In the genomic region with DNA sequence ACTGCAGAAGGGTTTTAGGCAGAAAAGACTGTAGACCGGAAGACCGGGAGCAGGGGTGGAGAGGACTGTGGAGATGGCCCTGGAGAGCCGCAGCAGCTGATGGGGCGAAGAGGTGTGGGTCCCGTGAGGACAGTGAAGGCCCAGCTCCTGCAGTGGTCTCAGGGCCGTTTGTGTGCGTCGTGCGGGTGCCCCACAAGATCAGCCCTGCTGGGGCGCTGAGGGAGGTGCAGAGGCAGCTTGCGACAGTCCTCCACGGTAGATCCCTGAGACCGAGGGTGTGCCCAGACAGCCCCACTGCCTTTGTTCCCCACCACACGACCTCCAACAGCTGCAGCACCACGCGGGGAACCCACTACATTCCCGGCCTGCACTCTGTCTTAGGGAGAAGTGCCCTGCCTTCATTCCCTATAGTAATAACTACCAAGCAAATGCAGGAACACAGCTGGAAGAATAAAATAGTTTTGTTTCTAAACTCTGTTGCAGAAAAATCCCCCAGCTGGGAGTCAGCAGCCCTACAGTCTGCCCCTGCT, we compare ENCODE assay signal across 15 cellular contexts. TPM values are rescaled to one million over a fixed set of nuclear protein-coding genes. Genes with fewer than 3 reads are reported as not detected.
"Had no signal": no experiment of that assay in that cellular context is flagged by ENCODE, and none has a peak within 500 bp of the region (broad histone marks: within the 10 kb centered on the region; RNA-seq: fewer than 3 reads in every experiment).

No MANE protein-coding gene starts in this region.

- H3K27me3 ChIP-seq: colonic mucosa, esophagus muscularis mucosa, ovary, vagina had no signal

- H3K9me3 Mint-ChIP-seq: activated CD4-positive, alpha-beta T cell treated with anti-CD3 and anti-CD28 coated beads, Interleukin-2, amount 10 ng/mL, durations not matched to agents 7 days and 5 days; activated T-cell treated with anti-CD3 and anti-CD28 coated beads, Interleukin-2, amount 50 U/mL, for 72 hours; nephron progenitor cell; stimulated activated effector memory CD8-positive, alpha-beta T cell treated with anti-CD3 and anti-CD28 coated beads, Interleukin-12 subunit alpha, Interleukin-12 subunit beta, amount 100 ng/mL, for 72 hours had no signal

- H3K4me1 Mint-ChIP-seq: activated CD4-positive, alpha-beta T cell treated with anti-CD3 and anti-CD28 coated beads, Interleukin-2, amount 10 ng/mL, durations not matched to agents 7 days and 5 days; stimulated activated effector memory CD8-positive, alpha-beta T cell treated with anti-CD3 and anti-CD28 coated beads, Interleukin-12 subunit alpha, Interleukin-12 subunit beta, amount 100 ng/mL, for 72 hours had no signal

- H3K9me3 ChIP-seq: colonic mucosa, esophagus muscularis mucosa, ovary, vagina had no signal

- H3K27ac ChIP-seq: colonic mucosa, esophagus muscularis mucosa, ovary, vagina had no signal

- H3K27ac Mint-ChIP-seq: activated CD4-positive, alpha-beta T cell treated with anti-CD3 and anti-CD28 coated beads, Interleukin-2, amount 10 ng/mL, durations not matched to agents 7 days and 5 days; activated naive CD8-positive, alpha-beta T cell; activated T-cell treated with anti-CD3 and anti-CD28 coated beads, Interleukin-2, amount 50 U/mL, for 72 hours; nephron progenitor cell; stimulated activated effector memory CD8-positive, alpha-beta T cell treated with anti-CD3 and anti-CD28 coated beads, Interleukin-12 subunit alpha, Interleukin-12 subunit beta, amount 100 ng/mL, for 72 hours had no signal

- H3K36me3 Mint-ChIP-seq: activated naive CD8-positive, alpha-beta T cell; brain; stimulated activated effector memory CD8-positive, alpha-beta T cell treated with anti-CD3 and anti-CD28 coated beads, Interleukin-12 subunit alpha, Interleukin-12 subunit beta, amount 100 ng/mL, for 72 hours had no signal

- H3K36me3 ChIP-seq: colonic mucosa, esophagus muscularis mucosa, ovary, vagina had no signal

- ATAC-seq: activated T-cell treated with anti-CD3 and anti-CD28 coated beads, Interleukin-2, amount 50 U/mL, for 72 hours; left lobe of liver; stimulated activated effector memory CD8-positive, alpha-beta T cell treated with anti-CD3 and anti-CD28 coated beads, Interleukin-12 subunit alpha, Interleukin-12 subunit beta, amount 100 ng/mL, for 72 hours had no signal

- H3K27me3 Mint-ChIP-seq: activated CD4-positive, alpha-beta T cell treated with anti-CD3 and anti-CD28 coated beads, Interleukin-2, amount 10 ng/mL, durations not matched to agents 7 days and 5 days; activated naive CD8-positive, alpha-beta T cell had no signal

- H3K4me1 ChIP-seq: colonic mucosa, esophagus muscularis mucosa, vagina had no signal

- H3K4me3 Mint-ChIP-seq: activated CD4-positive, alpha-beta T cell treated with anti-CD3 and anti-CD28 coated beads, Interleukin-2, amount 10 ng/mL, durations not matched to agents 7 days and 5 days; activated naive CD8-positive, alpha-beta T cell; activated T-cell treated with anti-CD3 and anti-CD28 coated beads, Interleukin-2, amount 50 U/mL, for 72 hours; stimulated activated effector memory CD8-positive, alpha-beta T cell treated with anti-CD3 and anti-CD28 coated beads, Interleukin-12 subunit alpha, Interleukin-12 subunit beta, amount 100 ng/mL, for 72 hours had no signal

- DNase-seq: activated CD4-positive, alpha-beta T cell treated with anti-CD3 and anti-CD28 coated beads, Interleukin-2, amount 10 ng/mL, durations not matched to agents 7 days and 5 days; activated CD4-positive, CD25-positive, alpha-beta regulatory T cell; activated CD8-positive, alpha-beta memory T cell treated with anti-CD3 and anti-CD28 coated beads, Interleukin-2, amount 50 U/mL, for 48 hours; activated gamma-delta T cell treated with Interleukin-2 at 50 U/mL for 16 hours; activated T-cell treated with anti-CD3 and anti-CD28 coated beads, Interleukin-2, amount 50 U/mL, for 72 hours; central memory CD4-positive, alpha-beta T cell; colonic mucosa; nephron progenitor cell; ovary had no signal

- H3K4me3 ChIP-seq: colonic mucosa, esophagus muscularis mucosa, ovary, vagina had no signal

RNA-seq across cellular contexts. Expression of gene CRABP1, which starts 19.0 kb away (rescaled TPM):
- total RNA-seq: activated CD4-positive, alpha-beta T cell treated with anti-CD3 and anti-CD28 coated beads, Interleukin-2, amount 10 ng/mL, durations not matched to agents 7 days and 5 days; esophagus muscularis mucosa; vagina had no signal
